In the genomic region with DNA sequence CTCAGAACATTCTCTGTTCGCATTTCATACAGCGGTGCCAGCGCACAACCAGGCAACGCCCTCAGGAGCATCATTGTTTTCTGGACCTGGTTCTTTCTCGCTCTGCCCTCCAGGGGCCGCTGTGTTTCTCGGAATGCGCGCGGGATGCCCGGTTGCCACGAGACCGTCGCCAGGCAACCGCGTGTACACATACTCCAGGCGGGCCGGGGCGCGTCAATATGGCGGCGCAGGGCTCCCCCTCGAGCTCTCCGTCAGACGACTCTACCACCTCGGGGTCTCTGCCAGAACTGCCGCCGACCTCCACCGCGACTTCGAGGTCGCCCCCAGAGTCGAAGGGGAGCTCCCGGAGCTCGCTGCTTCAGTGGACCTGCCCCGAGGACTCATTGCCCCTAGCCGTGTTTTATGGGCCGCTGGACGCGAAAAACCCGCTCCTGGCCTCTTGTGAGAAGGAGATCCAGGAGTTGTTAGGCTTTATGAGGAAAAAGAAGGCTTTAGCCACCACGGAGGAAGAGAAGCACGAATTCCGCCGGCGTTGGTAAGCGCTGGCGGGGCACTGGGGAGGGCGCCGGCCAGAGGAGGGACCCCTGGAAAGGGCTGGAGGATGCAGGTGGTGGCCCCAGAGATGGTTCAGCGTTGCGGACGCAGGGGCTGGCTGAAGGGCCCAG, we compare ENCODE assay signal across 1 cellular context.
TF ChIP-seq lines count a peak whose summit lies in the region.

TSS of gene CFAP54 (plus strand) at position 186 of the 665 bp plus-strand sequence. CDS start at position 219, 33 bp downstream.

TF ChIP-seq in GM12878, 131 proteins besides CTCF, POLR2A, EP300 and RAD21 (continued from another document and continues in another):
- TF ChIP-seq SIX5 (IDR thresholded peaks at IDR 0.05; ENCODE audit: low read depth, low read length, severe bottlenecking) (peak; percentile 18), ESRRA (IDR thresholded peaks at IDR 0.05; ENCODE audit: low read length) (peak; percentile 74), MTA2 (IDR thresholded peaks at IDR 0.05; ENCODE audit: low read depth) (no peak), SUPT20H (IDR thresholded peaks at IDR 0.05; ENCODE audit: borderline replicate concordance, control insufficient read depth, low read depth, low read length) (no peak), PML (IDR thresholded peaks at IDR 0.05; ENCODE audit: low read length) (no peak), SMARCA5 (IDR thresholded peaks at IDR 0.05) (no peak; the same call in 1 of the 2 replicates), EGR1 (IDR thresholded peaks at IDR 0.05; ENCODE audit: borderline replicate concordance in 1 of 2, low read depth in 2 of 2, low read length in 2 of 2) (no peak), CEBPB (IDR thresholded peaks at IDR 0.05; ENCODE audit: borderline replicate concordance in 1 of 2, low read depth in 2 of 2, low read length in 2 of 2) (0 out of 4 replicates have a peak, but pooled peaks of 1 of the 2 experiments have one; percentile 13), RCOR1 (conservative IDR thresholded peaks at IDR 0.05; ENCODE audit: low read depth, low read length) (peak; percentile 97), BCLAF1 (IDR thresholded peaks at IDR 0.05) (no peak), ELK1 (IDR thresholded peaks at IDR 0.05; ENCODE audit: low read depth, low read length) (no peak), KDM1A (IDR thresholded peaks at IDR 0.05; ENCODE audit: borderline replicate concordance) (no peak), SPI1 (IDR thresholded peaks at IDR 0.05; ENCODE audit: borderline replicate concordance, insufficient read depth, low read depth, low read length) (no peak), POLR2AphosphoS2 (IDR thresholded peaks at IDR 0.05; ENCODE audit: low read depth, low read length) (no peak), DPF2 (IDR thresholded peaks at IDR 0.05) (no peak), STAT1 (conservative IDR thresholded peaks at IDR 0.05) (0 out of 2 replicates have a peak, but pooled peaks have one; percentile 51), YY1 (IDR thresholded peaks at IDR 0.05; ENCODE audit: low read depth, low read length) (peak; percentile 97), KLF5 (IDR thresholded peaks at IDR 0.05; ENCODE audit: partially characterized antibody) (peak; percentile 31), IKZF1 (conservative IDR thresholded peaks at IDR 0.05) (peak; percentile 62), TCF12 (IDR thresholded peaks at IDR 0.05; ENCODE audit: low read depth, low read length) (no peak), HDAC6 (IDR thresholded peaks at IDR 0.05; ENCODE audit: unreplicated experiment) (no peak), FOXM1 (IDR thresholded peaks at IDR 0.05; ENCODE audit: low read depth, low read length) (peak; percentile 75; the same call in 1 of the 2 replicates), E2F4 (IDR thresholded peaks at IDR 0.05; ENCODE audit: low read depth, low read length) (no peak), ZBED1 (IDR thresholded peaks at IDR 0.05; ENCODE audit: borderline replicate concordance) (no peak), CREB1 (IDR thresholded peaks at IDR 0.05; ENCODE audit: low read depth) (peak; percentile 38; the same call in 1 of the 2 replicates), ETV6 (conservative IDR thresholded peaks at IDR 0.05 in 1 of 2, IDR thresholded peaks at IDR 0.05 in 1 of 2; ENCODE audit: borderline replicate concordance in 1 of 2, low read depth in 1 of 2) (no peak), SMAD1 (IDR thresholded peaks at IDR 0.05; ENCODE audit: low read depth, partially characterized antibody) (no peak), HDAC2 (IDR thresholded peaks at IDR 0.05) (no peak), BACH1 (IDR thresholded peaks at IDR 0.05; ENCODE audit: borderline replicate concordance) (no peak; the same call in 1 of the 2 replicates), BMI1 (IDR thresholded peaks at IDR 0.05; ENCODE audit: borderline replicate concordance) (peak; percentile 99), KAT2A (conservative IDR thresholded peaks at IDR 0.05; ENCODE audit: control insufficient read depth, low read depth, low read length) (no peak), MEF2A (IDR thresholded peaks at IDR 0.05; ENCODE audit: insufficient read depth, low read depth, low read length) (no peak), CHD2 (IDR thresholded peaks at IDR 0.05; ENCODE audit: borderline replicate concordance, low read depth, low read length) (peak; percentile 61; the same call in 1 of the 2 replicates), NR2C1 (IDR thresholded peaks at IDR 0.05) (no peak), PKNOX1 (IDR thresholded peaks at IDR 0.05) (no peak), SRF (IDR thresholded peaks at IDR 0.05; ENCODE audit: low read depth in 2 of 2, low read length in 2 of 2) (no peak), YBX1 (IDR thresholded peaks at IDR 0.05) (no peak), ZNF384 (IDR thresholded peaks at IDR 0.05; ENCODE audit: borderline replicate concordance, low read depth, low read length) (no peak), PBX3 (IDR thresholded peaks at IDR 0.05; ENCODE audit: insufficient replicate concordance, low read depth, low read length) (no peak), LARP7 (IDR thresholded peaks at IDR 0.05) (peak; percentile 93), ZBTB4 (CRISPR knock-in tag; IDR thresholded peaks at IDR 0.05) (no peak)
- TF ChIP-seq, protein P1, sequence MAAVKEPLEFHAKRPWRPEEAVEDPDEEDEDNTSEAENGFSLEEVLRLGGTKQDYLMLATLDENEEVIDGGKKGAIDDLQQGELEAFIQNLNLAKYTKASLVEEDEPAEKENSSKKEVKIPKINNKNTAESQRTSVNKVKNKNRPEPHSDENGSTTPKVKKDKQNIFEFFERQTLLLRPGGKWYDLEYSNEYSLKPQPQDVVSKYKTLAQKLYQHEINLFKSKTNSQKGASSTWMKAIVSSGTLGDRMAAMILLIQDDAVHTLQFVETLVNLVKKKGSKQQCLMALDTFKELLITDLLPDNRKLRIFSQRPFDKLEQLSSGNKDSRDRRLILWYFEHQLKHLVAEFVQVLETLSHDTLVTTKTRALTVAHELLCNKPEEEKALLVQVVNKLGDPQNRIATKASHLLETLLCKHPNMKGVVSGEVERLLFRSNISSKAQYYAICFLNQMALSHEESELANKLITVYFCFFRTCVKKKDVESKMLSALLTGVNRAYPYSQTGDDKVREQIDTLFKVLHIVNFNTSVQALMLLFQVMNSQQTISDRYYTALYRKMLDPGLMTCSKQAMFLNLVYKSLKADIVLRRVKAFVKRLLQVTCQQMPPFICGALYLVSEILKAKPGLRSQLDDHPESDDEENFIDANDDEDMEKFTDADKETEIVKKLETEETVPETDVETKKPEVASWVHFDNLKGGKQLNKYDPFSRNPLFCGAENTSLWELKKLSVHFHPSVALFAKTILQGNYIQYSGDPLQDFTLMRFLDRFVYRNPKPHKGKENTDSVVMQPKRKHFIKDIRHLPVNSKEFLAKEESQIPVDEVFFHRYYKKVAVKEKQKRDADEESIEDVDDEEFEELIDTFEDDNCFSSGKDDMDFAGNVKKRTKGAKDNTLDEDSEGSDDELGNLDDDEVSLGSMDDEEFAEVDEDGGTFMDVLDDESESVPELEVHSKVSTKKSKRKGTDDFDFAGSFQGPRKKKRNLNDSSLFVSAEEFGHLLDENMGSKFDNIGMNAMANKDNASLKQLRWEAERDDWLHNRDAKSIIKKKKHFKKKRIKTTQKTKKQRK (IDR thresholded peaks at IDR 0.05; ENCODE audit: low read depth, low read length): no peak
- TF ChIP-seq, protein P2, sequence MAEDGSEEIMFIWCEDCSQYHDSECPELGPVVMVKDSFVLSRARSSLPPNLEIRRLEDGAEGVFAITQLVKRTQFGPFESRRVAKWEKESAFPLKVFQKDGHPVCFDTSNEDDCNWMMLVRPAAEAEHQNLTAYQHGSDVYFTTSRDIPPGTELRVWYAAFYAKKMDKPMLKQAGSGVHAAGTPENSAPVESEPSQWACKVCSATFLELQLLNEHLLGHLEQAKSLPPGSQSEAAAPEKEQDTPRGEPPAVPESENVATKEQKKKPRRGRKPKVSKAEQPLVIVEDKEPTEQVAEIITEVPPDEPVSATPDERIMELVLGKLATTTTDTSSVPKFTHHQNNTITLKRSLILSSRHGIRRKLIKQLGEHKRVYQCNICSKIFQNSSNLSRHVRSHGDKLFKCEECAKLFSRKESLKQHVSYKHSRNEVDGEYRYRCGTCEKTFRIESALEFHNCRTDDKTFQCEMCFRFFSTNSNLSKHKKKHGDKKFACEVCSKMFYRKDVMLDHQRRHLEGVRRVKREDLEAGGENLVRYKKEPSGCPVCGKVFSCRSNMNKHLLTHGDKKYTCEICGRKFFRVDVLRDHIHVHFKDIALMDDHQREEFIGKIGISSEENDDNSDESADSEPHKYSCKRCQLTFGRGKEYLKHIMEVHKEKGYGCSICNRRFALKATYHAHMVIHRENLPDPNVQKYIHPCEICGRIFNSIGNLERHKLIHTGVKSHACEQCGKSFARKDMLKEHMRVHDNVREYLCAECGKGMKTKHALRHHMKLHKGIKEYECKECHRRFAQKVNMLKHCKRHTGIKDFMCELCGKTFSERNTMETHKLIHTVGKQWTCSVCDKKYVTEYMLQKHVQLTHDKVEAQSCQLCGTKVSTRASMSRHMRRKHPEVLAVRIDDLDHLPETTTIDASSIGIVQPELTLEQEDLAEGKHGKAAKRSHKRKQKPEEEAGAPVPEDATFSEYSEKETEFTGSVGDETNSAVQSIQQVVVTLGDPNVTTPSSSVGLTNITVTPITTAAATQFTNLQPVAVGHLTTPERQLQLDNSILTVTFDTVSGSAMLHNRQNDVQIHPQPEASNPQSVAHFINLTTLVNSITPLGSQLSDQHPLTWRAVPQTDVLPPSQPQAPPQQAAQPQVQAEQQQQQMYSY (CRISPR knock-in tag; IDR thresholded peaks at IDR 0.05): no peak
